In the genomic region with DNA sequence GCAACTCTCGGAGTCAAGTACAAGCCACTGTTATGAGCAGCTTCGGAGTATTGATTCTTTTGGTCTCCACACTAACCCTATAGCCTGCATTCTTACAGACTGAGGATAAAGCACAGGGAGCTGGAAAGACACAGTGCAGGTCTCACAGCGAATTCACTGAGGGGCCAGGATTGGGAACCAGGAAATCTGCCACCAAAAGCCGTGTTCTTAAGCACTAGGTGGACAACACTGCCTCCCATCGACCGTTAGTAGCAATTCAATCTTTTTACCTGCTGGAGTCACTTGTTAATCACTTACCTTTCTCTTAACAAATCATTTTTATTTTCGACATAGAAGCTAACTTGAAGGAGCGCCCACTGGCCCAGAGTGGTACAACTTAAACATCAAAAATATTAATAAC, we compare ENCODE assay signal across 8 cellular contexts. TPM values are rescaled to one million over a fixed set of nuclear protein-coding genes. Genes with fewer than 3 reads are reported as not detected.
DNase-seq lines count a peak whose midpoint lies in the region; ATAC-seq, FAIRE-seq and TF ChIP-seq lines count a peak whose summit lies in the region.

No MANE protein-coding gene starts in this region.

- BruUV-seq in GM12878 (replicated peaks; lab: Mats Ljungman, UMichigan) = no TSS peak

- TF ChIP-seq CTCF in GM12878 (IDR thresholded peaks at IDR 0.05 in 2 of 3, conservative IDR thresholded peaks at IDR 0.05 in 1 of 3; ENCODE audit: control insufficient read depth in 2 of 3, extremely low read depth in 1 of 3, insufficient read depth in 1 of 3, low read depth in 3 of 3, low read length in 3 of 3) = peak; percentile 64 to 74 (median 70); a peak in 5 of 6 replicates
- TF ChIP-seq CTCF in right lobe of liver (IDR thresholded peaks at IDR 0.05) = peak; percentile 54 to 58 (median 55)

- in situ Hi-C loops in GM12878 (cut with MboI) = no loop called here

- CTCF ChIA-PET in GM12878 (lab: Yijun Ruan, JAX) = interaction anchor here (0.6 to 5.8 kb wide), 11 partner anchors 22 to 239 kb away, joined by 3 to 63 read pairs (median 4); no protein-coding TSS in a partner anchor

- POLR2A ChIA-PET in GM12878 (lab: Charles Lee) = interaction anchor here (0.5 to 1.8 kb wide), 3 partner anchors 29 to 179 kb away, joined by 5 to 10 read pairs (median 8); no protein-coding TSS in a partner anchor

- no peak overlapping the region for H3K4me3 ChIP-seq in GM12878
- H3K4me3 ChIP-seq in right lobe of liver = no peak overlapping the region

- FAIRE-seq in GM12878 (lab: Jason Lieb, UNC) = peak; percentile 94

- peak; percentile 84 for TF ChIP-seq RAD21 in GM12878 (IDR thresholded peaks at IDR 0.05; ENCODE audit: insufficient read depth, low read depth, low read length)

- no peak for ATAC-seq in activated naive CD4-positive, alpha-beta T cell treated with anti-CD3 and anti-CD28 coated beads, Interleukin-2, amount 50 U/mL, for 72 hours
- ATAC-seq in GM12878 (no peak), right lobe of liver (peak; percentile 47 to 72 (median 58)), GM21390 (IDR thresholded peaks at IDR 0.05; ENCODE audit: unreplicated experiment) (no peak), HG02763 (IDR thresholded peaks at IDR 0.05; ENCODE audit: unreplicated experiment) (no peak)

- H4K20me1 ChIP-seq in GM12878 (ENCODE audit: control insufficient read depth, insufficient read depth) = no peaks in the 10 kb centered on the region

- intact Hi-C loops in GM12878 (cut with micrococcal nuclease; ENCODE audit: unreplicated experiment) (loop anchor here (1.0 kb wide), 2 partner anchors 43 to 82 kb away; no protein-coding TSS in a partner anchor), right lobe of liver (cut with DNase I) (no loop called here)

- H3K27me3 ChIP-seq in GM12878 (replicated peaks in 1 of 2; ENCODE audit: control insufficient read depth in 2 of 2, insufficient read depth in 2 of 2, low read length in 1 of 2) (no peaks in the 10 kb centered on the region), right lobe of liver (no peaks in the 10 kb centered on the region)

- H3K4me1 ChIP-seq in GM12878 (ENCODE audit: control insufficient read depth, insufficient read depth, low read length) (no peaks in the 10 kb centered on the region; the same call in none of the 2 replicates), right lobe of liver (no peaks in the 10 kb centered on the region)

- H3K9ac ChIP-seq in GM12878 (ENCODE audit: control insufficient read depth, insufficient read depth, low read length) = no peak overlapping the region

- DNase-seq in activated naive CD4-positive, alpha-beta T cell treated with Interleukin-2 at 50 U/mL for 16 hours = peak; percentile 13
- DNase-seq in activated naive CD4-positive, alpha-beta T cell treated with anti-CD3 and anti-CD28 coated beads, Interleukin-2, amount 50 U/mL, for 72 hours (ENCODE audit: low spot score in 2 of 2) = no peak
- DNase-seq in MV-4-11 (lab: John Stamatoyannopoulos, UW) (peak; percentile 12), GM12878 (ENCODE audit: low read depth, low spot score) (no peak), right lobe of liver (no peak), A172 (ENCODE audit: low spot score) (no peak)

- RAD21 ChIA-PET in GM12878 (lab: Charles Lee; ENCODE audit: unreplicated experiment) = interaction anchor here (0.7 to 4.1 kb wide), 6 partner anchors 10 to 244 kb away, joined by 3 to 24 read pairs (median 4); partner anchors contain the start of gene COX6B1

- H2AFZ ChIP-seq in GM12878 (ENCODE audit: control insufficient read depth, low read depth, low read length) = no peak overlapping the region

- no peaks in the 10 kb centered on the region for H3K9me3 ChIP-seq in GM12878 (replicated peaks; ENCODE audit: control insufficient read depth, insufficient read depth, low read length)
- no peaks in the 10 kb centered on the region for H3K9me3 ChIP-seq in right lobe of liver

- SMC1A ChIA-PET in GM12878 (lab: Charles Lee; ENCODE audit: uncharacterized antibody, unreplicated experiment) = interaction anchor here (1.1 to 4.6 kb wide), 5 partner anchors 12 to 342 kb away, joined by 3 to 28 read pairs (median 6); no protein-coding TSS in a partner anchor

- no peaks in the 10 kb centered on the region for H3K9me3 Mint-ChIP-seq in activated naive CD4-positive, alpha-beta T cell treated with anti-CD3 and anti-CD28 coated beads, Interleukin-2, amount 50 U/mL, for 72 hours

- no peaks in the 10 kb centered on the region for H3K79me2 ChIP-seq in GM12878 (ENCODE audit: control insufficient read depth, insufficient read depth, low read length)

- WGBS in GM12878 (ENCODE audit: insufficient coverage, insufficient replicate concordance, low lambda C conversion rate, missing lambda C conversion rate) = 22% methylated on average over 8 of the region's 8 CpGs
- 20% methylated on average over 8 of the region's 8 CpGs for WGBS in right lobe of liver (ENCODE audit: insufficient coverage, low coverage, low lambda C conversion rate, missing lambda C conversion rate)

- TF ChIP-seq EP300 in GM12878 (IDR thresholded peaks at IDR 0.05; ENCODE audit: borderline replicate concordance in 1 of 2, control insufficient read depth in 1 of 2, low read depth in 2 of 2, low read length in 2 of 2) = no peak

- TF ChIP-seq POLR2A in GM12878 (IDR thresholded peaks at IDR 0.05; ENCODE audit: low read depth, low read length) = no peak
- TF ChIP-seq POLR2A in right lobe of liver (IDR thresholded peaks at IDR 0.05) = no peak

- H3K27ac ChIP-seq in GM12878 (ENCODE audit: control insufficient read depth, insufficient read depth) (no peak overlapping the region), right lobe of liver (no peak overlapping the region)

- no peaks in the 10 kb centered on the region for H3K36me3 Mint-ChIP-seq in activated naive CD4-positive, alpha-beta T cell treated with anti-CD3 and anti-CD28 coated beads, Interleukin-2, amount 50 U/mL, for 72 hours

- H3K4me2 ChIP-seq in GM12878 (ENCODE audit: control insufficient read depth, insufficient read depth) = no peak overlapping the region

- peak overlapping the region in 1 of 2 donors; percentile 50 for H3K27ac Mint-ChIP-seq in activated naive CD4-positive, alpha-beta T cell treated with anti-CD3 and anti-CD28 coated beads, Interleukin-2, amount 50 U/mL, for 72 hours

- H3K36me3 ChIP-seq in GM12878 (ENCODE audit: control insufficient read depth in 2 of 2, insufficient read depth in 2 of 2, low read length in 1 of 2) (no peaks in the 10 kb centered on the region), right lobe of liver (no peaks in the 10 kb centered on the region)

RNA-seq across cellular contexts. Expression of gene PMIS2, which starts 6.3 kb away (rescaled TPM):
- not detected for total RNA-seq in activated naive CD4-positive, alpha-beta T cell treated with anti-CD3 and anti-CD28 coated beads, Interleukin-2, amount 50 U/mL, for 72 hours
- not detected in 2 replicates for total RNA-seq in GM12878 (2013; cell fraction: nucleolus; rRNA removed)
- total RNA-seq in GM12878 (2014; rRNA removed) (not detected in 2 replicates), GM12878 (2014; rRNA removed; fragmentation: Illumina TruSeq; extraction: Trizol) (not detected in 2 replicates), GM12878 (2021) (not detected in 2 replicates), right lobe of liver (not detected)
- polyA plus RNA-seq in GM12878 (2011; ENCODE audit: low read depth) = not detected
- polyA plus RNA-seq in GM12878 (2011; rRNA removed) (not detected in 2 replicates), GM12878 (2014; fragmentation: Illumina TruSeq; extraction: Trizol) (not detected in 2 replicates), GM12878 (2014; fragmentation: Nextera tagmentation; extraction: Ambion mirVana) (not detected), GM12878 (2014; rRNA removed) (not detected in 2 replicates), GM12878 (2016; fragmentation: Nextera tagmentation; extraction: Ambion mirVana) (not detected)
- not detected in 2 replicates for polyA plus RNA-seq in GM12878 (2011; cell fraction: cytosol; rRNA removed)
- not detected in 2 replicates for polyA plus RNA-seq in GM12878 (2011; cell fraction: nucleus; rRNA removed)
- not detected in 2 replicates for polyA plus RNA-seq in GM12878 (2012)
- not detected in 2 replicates for polyA minus RNA-seq in GM12878 (2011; rRNA and poly(A)+ RNA removed)
- polyA minus RNA-seq in GM12878 (2011; cell fraction: cytosol; rRNA and poly(A)+ RNA removed) = not detected in 2 replicates
- polyA minus RNA-seq in GM12878 (2011; cell fraction: nucleus; rRNA and poly(A)+ RNA removed) = not detected in 2 replicates
- total RNA-seq in A172 (2014; rRNA removed; shearing (Covaris generic)) = not detected in 2 replicates

RNA-seq across cellular contexts. Expression of gene HAUS5, which starts 20.3 kb away (rescaled TPM):
- total RNA-seq in activated naive CD4-positive, alpha-beta T cell treated with anti-CD3 and anti-CD28 coated beads, Interleukin-2, amount 50 U/mL, for 72 hours = 10 to 100 TPM; 44.2 to 44.5 TPM
- 30.7 and 33.8 TPM in 2 replicates for total RNA-seq in GM12878 (2013; cell fraction: nucleolus; rRNA removed)
- total RNA-seq in GM12878 (2014; rRNA removed) (25.7 and 28.0 TPM in 2 replicates), GM12878 (2014; rRNA removed; fragmentation: Illumina TruSeq; extraction: Trizol) (8.6 and 8.9 TPM in 2 replicates), GM12878 (2021) (32.6 and 34.9 TPM in 2 replicates), right lobe of liver (1 to 10 TPM; 3.7 to 6.1 (median 4.4) TPM)
- 8.7 TPM for polyA plus RNA-seq in GM12878 (2011; ENCODE audit: low read depth)
- polyA plus RNA-seq in GM12878 (2011; rRNA removed) (7.9 and 9.7 TPM in 2 replicates), GM12878 (2014; fragmentation: Illumina TruSeq; extraction: Trizol) (5.1 and 7.6 TPM in 2 replicates), GM12878 (2014; fragmentation: Nextera tagmentation; extraction: Ambion mirVana) (1 to 10 TPM; 3.1 to 3.6 TPM), GM12878 (2014; rRNA removed) (25.5 and 28.5 TPM in 2 replicates), GM12878 (2016; fragmentation: Nextera tagmentation; extraction: Ambion mirVana) (10 to 100 TPM; 31.3 to 32.0 TPM)
- polyA plus RNA-seq in GM12878 (2011; cell fraction: cytosol; rRNA removed) = 8.5 and 13.0 TPM in 2 replicates
- 114 and 128 TPM in 2 replicates for polyA plus RNA-seq in GM12878 (2011; cell fraction: nucleus; rRNA removed)
- polyA plus RNA-seq in GM12878 (2012) = 13.8 and 15.4 TPM in 2 replicates
- polyA minus RNA-seq in GM12878 (2011; rRNA and poly(A)+ RNA removed) = 4.5 and 10.8 TPM in 2 replicates
- 3.6 and 4.8 TPM in 2 replicates for polyA minus RNA-seq in GM12878 (2011; cell fraction: cytosol; rRNA and poly(A)+ RNA removed)
- 12.0 and 20.1 TPM in 2 replicates for polyA minus RNA-seq in GM12878 (2011; cell fraction: nucleus; rRNA and poly(A)+ RNA removed)
- total RNA-seq in A172 (2014; rRNA removed; shearing (Covaris generic)) = 17.6 and 18.9 TPM in 2 replicates

RNA-seq across cellular contexts. Expression of gene ATP4A, which starts 28.8 kb away (rescaled TPM):
- total RNA-seq in activated naive CD4-positive, alpha-beta T cell treated with anti-CD3 and anti-CD28 coated beads, Interleukin-2, amount 50 U/mL, for 72 hours = not detected
- 5.0 and 5.2 TPM in 2 replicates for total RNA-seq in GM12878 (2013; cell fraction: nucleolus; rRNA removed)
- total RNA-seq in GM12878 (2014; rRNA removed) = 0.11 TPM in 2 replicates
- total RNA-seq in GM12878 (2014; rRNA removed; fragmentation: Illumina TruSeq; extraction: Trizol) = not detected in 2 replicates
- 0.16 and 0.18 TPM in 2 replicates for total RNA-seq in GM12878 (2021)
- polyA plus RNA-seq in GM12878 (2011; ENCODE audit: low read depth) = 1.3 TPM
- polyA plus RNA-seq in GM12878 (2011; rRNA removed) = 0.69 and 1.5 TPM in 2 replicates
- polyA plus RNA-seq in GM12878 (2011; cell fraction: cytosol; rRNA removed) = 1.2 and 3.4 TPM in 2 replicates
- polyA plus RNA-seq in GM12878 (2011; cell fraction: nucleus; rRNA removed) = 34.3 and 44.4 TPM in 2 replicates
- 2.2 and 2.3 TPM in 2 replicates for polyA plus RNA-seq in GM12878 (2012)
- 0.03 and 0.11 TPM in 2 replicates for polyA plus RNA-seq in GM12878 (2014; fragmentation: Illumina TruSeq; extraction: Trizol)
- polyA plus RNA-seq in GM12878 (2014; fragmentation: Nextera tagmentation; extraction: Ambion mirVana) = under 1 TPM in 1 of 2 experiments, not detected in 1; 0.04 TPM
- 0.09 and 0.20 TPM in 2 replicates for polyA plus RNA-seq in GM12878 (2014; rRNA removed)
- under 1 TPM in 1 of 2 experiments, not detected in 1; 0.13 TPM for polyA plus RNA-seq in GM12878 (2016; fragmentation: Nextera tagmentation; extraction: Ambion mirVana)
- 0.88 and 0.93 TPM in 2 replicates for polyA minus RNA-seq in GM12878 (2011; rRNA and poly(A)+ RNA removed)
- polyA minus RNA-seq in GM12878 (2011; cell fraction: cytosol; rRNA and poly(A)+ RNA removed) = not detected in 2 replicates
- 1.7 and 2.1 TPM in 2 replicates for polyA minus RNA-seq in GM12878 (2011; cell fraction: nucleus; rRNA and poly(A)+ RNA removed)
- total RNA-seq in right lobe of liver = under 1 TPM in 1 of 6 experiments, not detected in 5; 0.06 TPM
- not detected in 2 replicates for total RNA-seq in A172 (2014; rRNA removed; shearing (Covaris generic))

RNA-seq across cellular contexts. Expression of gene RBM42, which starts 36.6 kb away (rescaled TPM):
- total RNA-seq in activated naive CD4-positive, alpha-beta T cell treated with anti-CD3 and anti-CD28 coated beads, Interleukin-2, amount 50 U/mL, for 72 hours = 10 to 100 TPM; 69.3 to 79.0 TPM
- total RNA-seq in GM12878 (2013; cell fraction: nucleolus; rRNA removed) = 12.9 and 14.1 TPM in 2 replicates
- total RNA-seq in GM12878 (2014; rRNA removed) (53.9 and 58.8 TPM in 2 replicates), GM12878 (2014; rRNA removed; fragmentation: Illumina TruSeq; extraction: Trizol) (20.5 and 23.8 TPM in 2 replicates), GM12878 (2021) (94.6 and 105 TPM in 2 replicates), right lobe of liver (10 to 100 TPM; 27.8 to 46.5 (median 31.0) TPM)
- 10.2 TPM for polyA plus RNA-seq in GM12878 (2011; ENCODE audit: low read depth)
- polyA plus RNA-seq in GM12878 (2011; rRNA removed) (16.6 and 38.3 TPM in 2 replicates), GM12878 (2014; fragmentation: Illumina TruSeq; extraction: Trizol) (4.0 and 16.3 TPM in 2 replicates), GM12878 (2014; fragmentation: Nextera tagmentation; extraction: Ambion mirVana) (10 to 100 TPM in 1 of 2 experiments, 1 to 10 TPM in 1; 4.2 to 11.1 TPM), GM12878 (2014; rRNA removed) (68.4 and 83.3 TPM in 2 replicates), GM12878 (2016; fragmentation: Nextera tagmentation; extraction: Ambion mirVana) (100 to 1,000 TPM; 105 to 117 TPM)
- polyA plus RNA-seq in GM12878 (2011; cell fraction: cytosol; rRNA removed) = 54.7 and 71.0 TPM in 2 replicates
- 26.5 and 41.2 TPM in 2 replicates for polyA plus RNA-seq in GM12878 (2011; cell fraction: nucleus; rRNA removed)
- polyA plus RNA-seq in GM12878 (2012) = 32.7 and 41.9 TPM in 2 replicates
- 12.6 and 22.4 TPM in 2 replicates for polyA minus RNA-seq in GM12878 (2011; rRNA and poly(A)+ RNA removed)
- 17.8 and 20.0 TPM in 2 replicates for polyA minus RNA-seq in GM12878 (2011; cell fraction: cytosol; rRNA and poly(A)+ RNA removed)
- polyA minus RNA-seq in GM12878 (2011; cell fraction: nucleus; rRNA and poly(A)+ RNA removed) = 4.2 and 8.8 TPM in 2 replicates
- total RNA-seq in A172 (2014; rRNA removed; shearing (Covaris generic)) = 105 and 110 TPM in 2 replicates

RNA-seq across cellular contexts. Expression of gene TMEM147, which starts 46.8 kb away (rescaled TPM):
- 10 to 100 TPM; 44.1 to 69.1 TPM for total RNA-seq in activated naive CD4-positive, alpha-beta T cell treated with anti-CD3 and anti-CD28 coated beads, Interleukin-2, amount 50 U/mL, for 72 hours
- total RNA-seq in GM12878 (2013; cell fraction: nucleolus; rRNA removed) = 29.3 and 30.3 TPM in 2 replicates
- 96.9 and 106 TPM in 2 replicates for total RNA-seq in GM12878 (2014; rRNA removed)
- 54.7 and 55.2 TPM in 2 replicates for total RNA-seq in GM12878 (2014; rRNA removed; fragmentation: Illumina TruSeq; extraction: Trizol)
- 69.7 and 73.8 TPM in 2 replicates for total RNA-seq in GM12878 (2021)
- 63.1 TPM for polyA plus RNA-seq in GM12878 (2011; ENCODE audit: low read depth)
- 47.2 and 84.8 TPM in 2 replicates for polyA plus RNA-seq in GM12878 (2011; rRNA removed)
- polyA plus RNA-seq in GM12878 (2011; cell fraction: cytosol; rRNA removed) = 121 and 147 TPM in 2 replicates
- polyA plus RNA-seq in GM12878 (2011; cell fraction: nucleus; rRNA removed) = 70.7 and 89.4 TPM in 2 replicates
- 65.4 and 71.1 TPM in 2 replicates for polyA plus RNA-seq in GM12878 (2012)
- polyA plus RNA-seq in GM12878 (2014; fragmentation: Illumina TruSeq; extraction: Trizol) = 69.3 and 71.8 TPM in 2 replicates
- 10 to 100 TPM; 53.4 to 65.3 TPM for polyA plus RNA-seq in GM12878 (2014; fragmentation: Nextera tagmentation; extraction: Ambion mirVana)
- 119 and 131 TPM in 2 replicates for polyA plus RNA-seq in GM12878 (2014; rRNA removed)
- 100 to 1,000 TPM; 134 to 145 TPM for polyA plus RNA-seq in GM12878 (2016; fragmentation: Nextera tagmentation; extraction: Ambion mirVana)
- polyA minus RNA-seq in GM12878 (2011; rRNA and poly(A)+ RNA removed) = 120 and 127 TPM in 2 replicates
- 29.3 and 32.1 TPM in 2 replicates for polyA minus RNA-seq in GM12878 (2011; cell fraction: cytosol; rRNA and poly(A)+ RNA removed)
- 18.0 and 28.3 TPM in 2 replicates for polyA minus RNA-seq in GM12878 (2011; cell fraction: nucleus; rRNA and poly(A)+ RNA removed)
- total RNA-seq in right lobe of liver = 10 to 100 TPM; 29.4 to 65.7 (median 36.2) TPM
- 167 and 204 TPM in 2 replicates for total RNA-seq in A172 (2014; rRNA removed; shearing (Covaris generic))

Comparison
In these comparisons a context has a peak if more than half of its experiments do, and no peak if none do; other contexts are left out.
1. DNase-seq: peak in activated naive CD4-positive, alpha-beta T cell treated with Interleukin-2 at 50 U/mL for 16 hours (single experiment) and MV-4-11 (single experiment); none in activated naive CD4-positive, alpha-beta T cell treated with anti-CD3 and anti-CD28 coated beads, Interleukin-2, amount 50 U/mL, for 72 hours (0 of 2), GM12878 (single experiment), right lobe of liver (0 of 3) and A172 (single experiment).
2. ATAC-seq: peak in right lobe of liver (4 of 4); none in activated naive CD4-positive, alpha-beta T cell treated with anti-CD3 and anti-CD28 coated beads, Interleukin-2, amount 50 U/mL, for 72 hours (0 of 2), GM12878 (single experiment), GM21390 (single experiment) and HG02763 (single experiment).